11 cellular contexts compared by ENCODE assay signal in the genomic region with DNA sequence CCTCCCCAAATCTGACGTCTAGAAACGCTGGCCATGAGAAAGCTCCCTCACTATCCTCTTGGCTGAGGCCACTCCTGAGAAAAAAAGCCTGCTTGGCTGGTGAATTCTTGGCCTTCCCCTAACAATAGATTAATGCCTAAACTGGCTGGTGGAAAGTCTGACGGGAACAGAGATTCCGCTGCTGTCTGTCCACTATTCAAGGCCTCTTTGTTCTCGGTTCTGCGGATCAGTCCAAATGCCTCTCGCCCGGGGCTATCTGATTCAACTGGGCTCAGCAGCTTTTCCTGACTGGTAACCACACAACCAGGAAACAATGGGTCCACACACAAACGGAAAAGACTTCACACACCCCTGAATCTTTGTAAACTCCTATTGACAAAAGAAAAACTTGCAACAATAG. TPM values are rescaled to one million over a fixed set of nuclear protein-coding genes. Genes with fewer than 3 reads are reported as not detected.
A peak's percentile ranks its signal among the peaks of the same experiment; 100 is the strongest.
DNase-seq lines count a peak whose midpoint lies in the region; ATAC-seq and TF ChIP-seq lines count a peak whose summit lies in the region.
"Had no signal": no experiment of that assay in that cellular context is flagged by ENCODE, and none has a peak within 500 bp of the region (broad histone marks: within the 10 kb centered on the region; RNA-seq: fewer than 3 reads in every experiment).

No MANE protein-coding gene starts in this region.

- no peak for ATAC-seq in GM21619 (IDR thresholded peaks at IDR 0.05; ENCODE audit: unreplicated experiment)
- no peak for ATAC-seq in HG03469 (IDR thresholded peaks at IDR 0.05; ENCODE audit: unreplicated experiment)

- H3K4me1 ChIP-seq in muscle layer of duodenum (ENCODE audit: control insufficient read depth in 1 of 2, insufficient read depth in 2 of 2, low read length in 2 of 2) = peaks cover 8 to 54% of the 10 kb centered on the region in 2 donors
- H3K4me1 ChIP-seq in tibial artery = peaks cover 0 to 80% (median 62%) of the 10 kb centered on the region in 4 donors
- H3K4me1 ChIP-seq in Karpas-422 (ENCODE audit: low read length) = no peaks in the 10 kb centered on the region

- H3K79me2 ChIP-seq in Karpas-422 (ENCODE audit: low read length) = no peaks in the 10 kb centered on the region

- DNase-seq in WERI-Rb-1 (peak; percentile 6), foreskin melanocyte (peak; percentile 99), tibial artery (peak in 1 of 2 donors; percentile 25), Karpas-422 (no peak)
- no peak for DNase-seq in activated CD4-positive, alpha-beta T cell treated with anti-CD3 and anti-CD28 coated beads for 48 hours
- DNase-seq: stimulated activated CD4-positive, alpha-beta T cell treated with anti-CD3 and anti-CD28 coated beads, Interleukin-12 subunit alpha, Interleukin-12 subunit beta, amount 100 ng/mL, for 4 hours; stimulated activated naive CD4-positive, alpha-beta T cell had no signal

- no peak overlapping the region for H3K4me3 ChIP-seq in WERI-Rb-1 (ENCODE audit: low read depth, low read length)
- H3K4me3 ChIP-seq in muscle layer of duodenum (ENCODE audit: low read depth in 1 of 2, low read length in 2 of 2) = no peak overlapping the region
- no peak overlapping the region for H3K4me3 ChIP-seq in tibial artery
- H3K4me3 ChIP-seq in Karpas-422 (ENCODE audit: low read length) = no peak overlapping the region
- H3K4me3 ChIP-seq: cardiac muscle cell had no signal

- H3K9me2 ChIP-seq in Karpas-422 (replicated peaks; ENCODE audit: insufficient read depth, low read length) = no peaks in the 10 kb centered on the region

- H3K27ac ChIP-seq in WERI-Rb-1 (no peak overlapping the region), muscle layer of duodenum (ENCODE audit: low read length) (peak overlapping the region; percentile 19), tibial artery (peak overlapping the region; percentile 20 to 38), Karpas-422 (ENCODE audit: low read length) (no peak overlapping the region)
- H3K27ac ChIP-seq: cardiac muscle cell had no signal

- H2AFZ ChIP-seq in Karpas-422 (ENCODE audit: low read length) = no peak overlapping the region

- H3K4me2 ChIP-seq in Karpas-422 (ENCODE audit: low read depth, low read length, poor library complexity, severe bottlenecking) = no peak overlapping the region

- TF ChIP-seq CTCF in WERI-Rb-1 (IDR thresholded peaks at IDR 0.05; ENCODE audit: low read depth, low read length) (no peak), tibial artery (IDR thresholded peaks at IDR 0.05) (no peak)

- intact Hi-C loops in tibial artery (cut with DNase I; ENCODE audit: low total_unique reads) = no loop called here

- H3K9ac ChIP-seq in Karpas-422 (ENCODE audit: low read length) = no peak overlapping the region

- H3K9me3 ChIP-seq in WERI-Rb-1 (ENCODE audit: severe bottlenecking) (peaks cover 2% of the 10 kb centered on the region), muscle layer of duodenum (ENCODE audit: control insufficient read depth in 1 of 2, low read length in 2 of 2) (no peaks in the 10 kb centered on the region), tibial artery (no peaks in the 10 kb centered on the region), Karpas-422 (ENCODE audit: low read length) (no peaks in the 10 kb centered on the region; the same call in 1 of the 2 replicates)

- no peaks in the 10 kb centered on the region for H4K20me1 ChIP-seq in Karpas-422 (ENCODE audit: insufficient read depth, low read depth, low read length)

- H3K27me3 ChIP-seq in WERI-Rb-1 (ENCODE audit: insufficient read depth, low read depth, severe bottlenecking) = no peaks in the 10 kb centered on the region
- H3K27me3 ChIP-seq in muscle layer of duodenum (ENCODE audit: low read depth, low read length) = no peaks in the 10 kb centered on the region
- H3K27me3 ChIP-seq in tibial artery = no peaks in the 10 kb centered on the region
- H3K27me3 ChIP-seq in Karpas-422 (ENCODE audit: low read length) = no peaks in the 10 kb centered on the region
- H3K27me3 ChIP-seq: cardiac muscle cell had no signal

- H3K36me3 ChIP-seq in WERI-Rb-1 (no peaks in the 10 kb centered on the region), muscle layer of duodenum (ENCODE audit: control insufficient read depth in 1 of 2, insufficient read depth in 2 of 2, low read length in 2 of 2) (no peaks in the 10 kb centered on the region), tibial artery (no peaks in the 10 kb centered on the region), Karpas-422 (ENCODE audit: insufficient read depth, low read length) (no peaks in the 10 kb centered on the region)
- H3K36me3 ChIP-seq: cardiac muscle cell had no signal

RNA-seq across cellular contexts. Expression of a gene that starts 27.2 kb away (rescaled TPM):
- total RNA-seq in Karpas-422 (2014; rRNA removed; shearing (Covaris generic); ENCODE audit: low replicate concordance) = not detected in 2 replicates

Comparison
In these comparisons a context has a peak if more than half of its experiments do, and no peak if none do; other contexts are left out.
1. DNase-seq: peak in WERI-Rb-1 (single experiment) and foreskin melanocyte (single experiment); none in Karpas-422 (single experiment) and activated CD4-positive, alpha-beta T cell treated with anti-CD3 and anti-CD28 coated beads for 48 hours (single experiment).
2. H3K27ac ChIP-seq: peak in muscle layer of duodenum (single experiment) and tibial artery (2 of 2); none in WERI-Rb-1 (single experiment) and Karpas-422 (single experiment).